In genomic region chr10:71396084-71396713, GRCh38 we compare ENCODE assay signal across 8 cellular contexts. TPM values are rescaled to one million over a fixed set of nuclear protein-coding genes. Genes with fewer than 3 reads are reported as not detected.
DNase-seq lines count a peak whose midpoint lies in the region; ATAC-seq and TF ChIP-seq lines count a peak whose summit lies in the region.

No MANE protein-coding gene starts in this region.

- TF ChIP-seq CTCF in CD14-positive monocyte (IDR thresholded peaks at IDR 0.05), result no peak
- no peak for TF ChIP-seq CTCF in SK-N-SH (IDR thresholded peaks at IDR 0.05)
- peak in 53 of 56 donors; percentile 11 to 74 (median 50) for TF ChIP-seq CTCF in dorsolateral prefrontal cortex (IDR thresholded peaks at IDR 0.05 in 54 of 56, conservative IDR thresholded peaks at IDR 0.05 in 2 of 56; ENCODE audit: low read depth in 1 of 56, partially characterized antibody in 56 of 56)
- peak; percentile 42 to 51 for TF ChIP-seq CTCF in tibial artery (IDR thresholded peaks at IDR 0.05)

- H3K9me2 ChIP-seq in SK-N-SH, result no peaks in the 10 kb centered on the region

- H3K4me1 ChIP-seq in SK-N-SH (ENCODE audit: control insufficient read depth in 1 of 2, insufficient read depth in 2 of 2, low read depth in 1 of 2, low read length in 1 of 2) (peaks cover 0 to 9% of the 10 kb centered on the region in 2 experiments; a peak in 1 of 4 replicates), tibial artery (peaks cover 0 to 26% (median 19%) of the 10 kb centered on the region in 4 donors)

- no peak overlapping the region for H3K4me2 ChIP-seq in SK-N-SH

- no peaks in the 10 kb centered on the region for H3K79me2 ChIP-seq in SK-N-SH (ENCODE audit: insufficient read depth)

- H3K9me3 Mint-ChIP-seq in CD14-positive monocyte (peaks cover 0 to 22% (median 3%) of the 10 kb centered on the region in 7 donors), memory B cell (no peaks in the 10 kb centered on the region)

- no peak overlapping the region for H3K9ac ChIP-seq in SK-N-SH

- no peak overlapping the region for H2AFZ ChIP-seq in SK-N-SH (ENCODE audit: low read depth)

- no peak overlapping the region for H3K27ac ChIP-seq in SK-N-SH (ENCODE audit: low read depth in 2 of 2, low read length in 1 of 2)
- peak overlapping the region in 29 of 59 donors; percentile 7 to 82 (median 51) for H3K27ac ChIP-seq in dorsolateral prefrontal cortex
- H3K27ac ChIP-seq in tibial artery, result no peak overlapping the region

- H3K27ac Mint-ChIP-seq in CD14-positive monocyte, result no peak overlapping the region
- H3K27ac Mint-ChIP-seq in memory B cell, result no peak overlapping the region

- ATAC-seq in memory B cell (ENCODE audit: low read depth) (peak; percentile 75), HG03442 (IDR thresholded peaks at IDR 0.05; ENCODE audit: unreplicated experiment) (no peak), GM18858 (IDR thresholded peaks at IDR 0.05; ENCODE audit: unreplicated experiment) (no peak)

- H3K27me3 Mint-ChIP-seq in CD14-positive monocyte (ENCODE audit: low read depth in 3 of 3), result peaks cover 52 to 65% (median 53%) of the 10 kb centered on the region in 3 donors
- H3K27me3 Mint-ChIP-seq in memory B cell, result peaks cover 31% of the 10 kb centered on the region

- H3K4me3 Mint-ChIP-seq in CD14-positive monocyte (peak overlapping the region; percentile 61 to 63), memory B cell (peak overlapping the region; percentile 73)

- H3K4me3 ChIP-seq in SK-N-SH (ENCODE audit: low read depth in 2 of 2, low read length in 1 of 2), result peak overlapping the region in 1 of 2 experiments; percentile 41; a peak in 2 of 4 replicates
- H3K4me3 ChIP-seq in dorsolateral prefrontal cortex, result peak overlapping the region; percentile 29 to 72 (median 59)
- H3K4me3 ChIP-seq in tibial artery, result peak overlapping the region; percentile 45 to 56

- H3K36me3 Mint-ChIP-seq in CD14-positive monocyte (peaks cover 5 to 12% of the 10 kb centered on the region in 2 donors), memory B cell (no peaks in the 10 kb centered on the region)

- TF ChIP-seq EP300 in SK-N-SH (IDR thresholded peaks at IDR 0.05; ENCODE audit: borderline replicate concordance in 1 of 2, low read depth in 1 of 2, low read length in 1 of 2), result no peak

- peaks cover 48% of the 10 kb centered on the region for H3K27me3 ChIP-seq in SK-N-SH (ENCODE audit: insufficient read depth)
- peaks cover 0 to 40% (median 16%) of the 10 kb centered on the region in 45 donors for H3K27me3 ChIP-seq in dorsolateral prefrontal cortex
- peaks cover 0 to 45% of the 10 kb centered on the region in 2 donors for H3K27me3 ChIP-seq in tibial artery

- H3K4me1 Mint-ChIP-seq in CD14-positive monocyte (peaks cover 16% of the 10 kb centered on the region), memory B cell (peaks cover 6% of the 10 kb centered on the region)

- H3F3A ChIP-seq in SK-N-SH (replicated peaks; ENCODE audit: insufficient read depth), result no peaks in the 10 kb centered on the region

- intact Hi-C loops in CD14-positive monocyte (cut with micrococcal nuclease) (no loop called here), dorsolateral prefrontal cortex (cut with DNase I) (no loop called here), tibial artery (cut with DNase I; ENCODE audit: low total_unique reads) (loop anchor here (5.0 to 10.0 kb wide), 2 partner anchors 171 to 219 kb away; no protein-coding TSS in a partner anchor)

- H3K9me3 ChIP-seq in SK-N-SH (no peaks in the 10 kb centered on the region), tibial artery (no peaks in the 10 kb centered on the region)

- POLR2A ChIA-PET in SK-N-SH (lab: Yijun Ruan, JAX), result no interaction called here

- DNase-seq in CD14-positive monocyte (ENCODE audit: low spot score) (no peak), HT1080 (ENCODE audit: low read depth) (peak; percentile 7), SK-N-SH (peak; percentile 90), dorsolateral prefrontal cortex (peak in 4 of 10 donors; percentile 30 to 82 (median 51)), memory B cell (ENCODE audit: low spot score in 2 of 2) (peak in 1 of 2 donors; percentile 47), tibial artery (peak in 1 of 2 donors; percentile 50)

- peak; percentile 83 for TF ChIP-seq RAD21 in SK-N-SH (IDR thresholded peaks at IDR 0.05; ENCODE audit: low read length)

- WGBS in SK-N-SH (ENCODE audit: low lambda C conversion rate), result 30% methylated on average over 15 of the region's 46 CpGs

- H3K36me3 ChIP-seq in SK-N-SH (replicated peaks in 1 of 2; ENCODE audit: control insufficient read depth in 1 of 2, insufficient read depth in 2 of 2, low read length in 1 of 2) (no peaks in the 10 kb centered on the region), tibial artery (no peaks in the 10 kb centered on the region)

- CTCF ChIA-PET in SK-N-SH (lab: Yijun Ruan, JAX), result interaction anchor here (0.5 to 12.3 kb wide), 77 partner anchors 9 to 992 kb away, joined by 3 to 223 read pairs (median 4); partner anchors contain the start of genes EIF4EBP2 and SLC29A3

- no peaks in the 10 kb centered on the region for H4K20me1 ChIP-seq in SK-N-SH (ENCODE audit: insufficient read depth)

TF ChIP-seq in SK-N-SH, 30 proteins besides CTCF, POLR2A, EP300 and RAD21:
- TF ChIP-seq RCOR1 (IDR thresholded peaks at IDR 0.05; ENCODE audit: low read length) (no peak), NRF1 (IDR thresholded peaks at IDR 0.05; ENCODE audit: low read depth, low read length) (peak; percentile 6; the same call in 1 of the 2 replicates), SMC3 (IDR thresholded peaks at IDR 0.05; ENCODE audit: low read depth, low read length) (peak; percentile 66)

RNA-seq across cellular contexts. Expression of gene CDH23, which starts 0.5 kb away (rescaled TPM):
- polyA plus RNA-seq in CD14-positive monocyte (10 to 100 TPM in 1 of 2 donors, 1 to 10 TPM in 1; 8.2 to 10.5 TPM), SK-N-SH (2012; rRNA removed) (0.03 and 0.18 TPM in 2 replicates)
- 0.23 TPM in 1 of 2 replicates, not detected in the other for total RNA-seq in HT1080 (2014; rRNA removed; shearing (Covaris generic))
- 0.05 TPM in 1 of 2 replicates, not detected in the other for polyA plus RNA-seq in HT1080 (2015; cell fraction: cytosol; rRNA removed)
- 0.04 and 0.06 TPM in 2 replicates for polyA plus RNA-seq in HT1080 (2015; cell fraction: nucleus; rRNA removed)
- polyA plus RNA-seq in SK-N-SH (2012; cell fraction: cytosol; rRNA removed), result 0.03 and 0.05 TPM in 2 replicates
- 0.04 and 0.12 TPM in 2 replicates for polyA plus RNA-seq in SK-N-SH (2012; cell fraction: nucleus; rRNA removed)
- total RNA-seq in dorsolateral prefrontal cortex, result 10 to 100 TPM in 60 of 120 experiments, 1 to 10 TPM in 60; 4.3 to 25.8 (median 10.1) TPM

Comparison
In these comparisons a context has a peak if more than half of its experiments do, and no peak if none do; other contexts are left out.
1. CTCF ChIP-seq: peak in dorsolateral prefrontal cortex (53 of 56) and tibial artery (2 of 2); none in CD14-positive monocyte (single experiment) and SK-N-SH (single experiment).